ENCODE assay signal across 23 cellular contexts in genomic region chr5:13348568-13348967, GRCh38.
"Had no signal": no experiment of that assay in that cellular context is flagged by ENCODE, and none has a peak within 500 bp of the region (broad histone marks: within the 10 kb centered on the region; RNA-seq: fewer than 3 reads in every experiment).

No MANE protein-coding gene starts in this region.

- H3K27me3 ChIP-seq: ascending aorta, cardiac muscle cell had no signal

- DNase-seq: activated B cell treated with CpG ODN at 0.5 μM for 24 hours; activated CD4-positive, alpha-beta T cell treated with anti-CD3 and anti-CD28 coated beads for 1 hour; activated CD4-positive, alpha-beta T cell treated with anti-CD3 and anti-CD28 coated beads, Interleukin-2, amount 10 ng/mL, durations not matched to agents 24 days and 14 days; activated CD4-positive, alpha-beta T cell treated with anti-CD3 and anti-CD28 coated beads, Interleukin-2, amount 50 U/mL, for 48 hours; activated CD8-positive, alpha-beta memory T cell treated with anti-CD3 and anti-CD28 coated beads, Interleukin-2, amount 10 ng/mL, durations not matched to agents 7 days and 5 days; activated effector memory CD4-positive, alpha-beta T cell treated with Interleukin-2 at 50 U/mL for 16 hours; activated naive CD4-positive, alpha-beta T cell treated with Interleukin-2 at 50 U/mL for 16 hours; activated naive CD8-positive, alpha-beta T cell treated with anti-CD3 and anti-CD28 coated beads, Interleukin-2, amount 50 U/mL, for 24 hours; activated T-cell treated with anti-CD3 and anti-CD28 coated beads, Interleukin-2, amount 50 U/mL, for 24 hours; amniotic stem cell; Kasumi-1; NCI-H1092; NCI-H1417; NCI-H1930; NCI-H2171; NCI-H226; NCI-H526; NCI-H774; SHP77 treated with DMSO at 0.1 percent for 48 hours had no signal

- ATAC-seq: activated CD8-positive, alpha-beta memory T cell treated with anti-CD3 and anti-CD28 coated beads, Interleukin-2, amount 10 ng/mL, durations not matched to agents 7 days and 5 days; activated naive CD4-positive, alpha-beta T cell treated with anti-CD3 and anti-CD28 coated beads, Interleukin-2, amount 50 U/mL, for 72 hours; activated naive CD8-positive, alpha-beta T cell treated with anti-CD3 and anti-CD28 coated beads, Interleukin-2, amount 50 U/mL, for 24 hours; Panc1 had no signal

- H3K36me3 ChIP-seq: ascending aorta, cardiac muscle cell had no signal

- H3K4me1 ChIP-seq: ascending aorta had no signal

- H3K4me3 ChIP-seq: ascending aorta, cardiac muscle cell had no signal

- H3K27ac ChIP-seq: ascending aorta, cardiac muscle cell had no signal

- H3K9me3 ChIP-seq: ascending aorta had no signal
